Comparison of ENCODE assay signal across 1 cellular context in genomic region chr17:60534613-60535157, GRCh38.
TF ChIP-seq lines count a peak whose summit lies in the region.

No MANE protein-coding gene starts in this region.

TF ChIP-seq in HepG2, 621 proteins besides CTCF, POLR2A, EP300 and RAD21:
- TF ChIP-seq SOX5 (CRISPR knock-in tag; IDR thresholded peaks at IDR 0.05; ENCODE audit: borderline replicate concordance): peak; percentile 35; the same call in 1 of the 2 replicates
- TF ChIP-seq POGZ (CRISPR knock-in tag; IDR thresholded peaks at IDR 0.05): no peak
- TF ChIP-seq MAX (IDR thresholded peaks at IDR 0.05): 0 out of 2 replicates have a peak, but pooled peaks have one; percentile 26
- peak; percentile 45; the same call in 1 of the 2 replicates for TF ChIP-seq NFE2L2 (IDR thresholded peaks at IDR 0.05; ENCODE audit: low read length)
- TF ChIP-seq PAX8 (CRISPR knock-in tag; IDR thresholded peaks at IDR 0.05; ENCODE audit: borderline replicate concordance): no peak
- TF ChIP-seq FOSL2 (CRISPR knock-in tag; IDR thresholded peaks at IDR 0.05): peak; percentile 85
- TF ChIP-seq FOXA3 (CRISPR knock-in tag; IDR thresholded peaks at IDR 0.05): 0 out of 2 replicates have a peak, but pooled peaks have one; percentile 4
- TF ChIP-seq SOX13 (IDR thresholded peaks at IDR 0.05): no peak
- peak in 1 of 2 experiments; percentile 56; a peak in 2 of 4 replicates for TF ChIP-seq SOX13 (CRISPR knock-in tag; conservative IDR thresholded peaks at IDR 0.05 in 1 of 2, IDR thresholded peaks at IDR 0.05 in 1 of 2)
- 0 out of 2 replicates have a peak, but pooled peaks have one; percentile 18 for TF ChIP-seq GATAD2A (CRISPR knock-in tag; IDR thresholded peaks at IDR 0.05)
- no peak for TF ChIP-seq AGO1 (IDR thresholded peaks at IDR 0.05; ENCODE audit: low read depth, low read length, poor library complexity, severe bottlenecking)
- TF ChIP-seq ZSCAN31 (CRISPR knock-in tag; IDR thresholded peaks at IDR 0.05; ENCODE audit: low read depth): no peak
- TF ChIP-seq THRA (CRISPR knock-in tag; IDR thresholded peaks at IDR 0.05; ENCODE audit: borderline replicate concordance): no peak
- TF ChIP-seq ZNF576 (CRISPR knock-in tag; IDR thresholded peaks at IDR 0.05): no peak
- no peak for TF ChIP-seq SOX6 (IDR thresholded peaks at IDR 0.05)
- peak; percentile 47; the same call in 1 of the 2 replicates for TF ChIP-seq SOX6 (CRISPR knock-in tag; IDR thresholded peaks at IDR 0.05)
- 0 out of 2 replicates have a peak, but pooled peaks have one; percentile 31 for TF ChIP-seq HNF1A (IDR thresholded peaks at IDR 0.05; ENCODE audit: low read depth)
- no peak for TF ChIP-seq HNF1A (CRISPR knock-in tag; IDR thresholded peaks at IDR 0.05; ENCODE audit: borderline replicate concordance)
- TF ChIP-seq ZNF337 (CRISPR knock-in tag; IDR thresholded peaks at IDR 0.05; ENCODE audit: borderline replicate concordance, low read depth): no peak
